8 cellular contexts compared by ENCODE assay signal in the genomic region with DNA sequence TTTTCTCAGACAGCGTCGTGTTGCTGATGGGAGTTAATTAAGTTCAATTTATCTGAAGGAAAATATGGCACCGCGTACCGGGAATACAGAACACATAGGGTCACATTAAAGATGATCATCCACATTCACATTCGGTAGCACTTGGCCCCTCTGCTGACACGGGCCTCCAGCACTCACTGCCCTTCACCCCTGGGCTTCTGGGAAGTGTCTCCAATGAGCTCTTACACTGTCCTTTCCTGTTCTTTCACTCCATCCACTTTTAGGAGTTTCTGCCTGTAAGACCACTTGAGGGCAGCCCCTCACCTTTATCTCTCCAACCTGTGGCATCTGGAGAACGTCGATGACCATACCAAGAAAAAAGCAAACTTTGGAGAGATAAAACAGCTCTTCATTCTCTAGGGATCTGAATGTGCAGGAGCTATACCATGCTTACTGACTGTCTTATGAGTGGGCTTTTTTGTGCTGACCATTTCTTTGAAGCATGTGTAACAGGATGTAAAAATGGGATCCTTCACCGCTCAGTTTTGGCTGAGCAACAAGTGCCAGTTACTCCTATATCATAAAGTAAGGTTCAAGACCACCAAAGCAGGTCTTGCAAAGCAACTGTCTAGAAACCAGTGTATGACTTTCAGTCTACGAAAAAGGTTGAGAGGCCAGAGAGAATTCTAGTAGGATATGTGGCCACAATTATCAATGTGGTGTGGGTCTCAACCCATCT. TPM values are rescaled to one million over a fixed set of nuclear protein-coding genes. Genes with fewer than 3 reads are reported as not detected.
DNase-seq lines count a peak whose midpoint lies in the region; ATAC-seq, FAIRE-seq and TF ChIP-seq lines count a peak whose summit lies in the region.

No MANE protein-coding gene starts in this region.

- H3K36me3 ChIP-seq in BJ (ENCODE audit: control insufficient read depth, insufficient read depth, low read length) (no peaks in the 10 kb centered on the region), keratinocyte (ENCODE audit: control insufficient read depth in 2 of 2, extremely low read depth in 1 of 2, insufficient read depth in 2 of 2, low read length in 2 of 2) (no peaks in the 10 kb centered on the region), stomach smooth muscle (ENCODE audit: control insufficient read depth in 2 of 2, insufficient read depth in 2 of 2, low read length in 2 of 2) (no peaks in the 10 kb centered on the region)

- intact Hi-C loops in activated T-helper 2 cell treated with anti-CD3 and anti-CD28 coated beads, Interferon-gamma antibody, Interleukin-2, Interleukin-4, amounts not matched to agents 10 μg/mL and 5 μg/mL and 100 μg/mL, durations not matched to agents 14 hours and 24 hours and 36 hours (cut with micrococcal nuclease): loop anchor here (1.0 to 10.0 kb wide), 6 partner anchors 92 to 937 kb away; partner anchors contain the start of genes GTF2H1, HPS5, RPS13 and SAAL1

- CTCF ChIA-PET in BJ (lab: Yijun Ruan, JAX): interaction anchor here (0.6 to 2.7 kb wide), 4 partner anchors 29 to 909 kb away, joined by 3 to 8 read pairs (median 3); no protein-coding TSS in a partner anchor

- no peak overlapping the region; the same call in 1 of the 2 replicates for H3K27ac Mint-ChIP-seq in HFFc6
- H3K27ac Mint-ChIP-seq in activated T-helper 2 cell treated with anti-CD3 and anti-CD28 coated beads, Interferon-gamma antibody, Interleukin-2, Interleukin-4, amounts not matched to agents 10 μg/mL and 5 μg/mL and 100 μg/mL, durations not matched to agents 14 hours and 24 hours and 36 hours: peak overlapping the region; percentile 91

- H3K4me1 Mint-ChIP-seq in HFFc6 (ENCODE audit: low read depth): peaks cover 21% of the 10 kb centered on the region
- H3K4me1 Mint-ChIP-seq in activated T-helper 2 cell treated with anti-CD3 and anti-CD28 coated beads, Interferon-gamma antibody, Interleukin-2, Interleukin-4, amounts not matched to agents 10 μg/mL and 5 μg/mL and 100 μg/mL, durations not matched to agents 14 hours and 24 hours and 36 hours (ENCODE audit: low read depth): peaks cover 33% of the 10 kb centered on the region

- ATAC-seq in activated CD4-positive, CD25-positive, alpha-beta regulatory T cell treated with anti-CD3 and anti-CD28 coated beads, Interleukin-2, amount 50 U/mL, for 24 hours: no peak

- H3K9ac ChIP-seq in keratinocyte (ENCODE audit: control insufficient read depth, extremely low read depth, insufficient read depth, low read length) (peak overlapping the region; percentile 77), stomach smooth muscle (ENCODE audit: low read length in 2 of 2) (peak overlapping the region; percentile 84)

- H3K4me3 ChIP-seq in BJ (ENCODE audit: low read depth, low read length) (peak overlapping the region; percentile 86), keratinocyte (ENCODE audit: control insufficient read depth in 2 of 3, extremely low read depth in 1 of 3, insufficient read depth in 2 of 3, low read depth in 1 of 3, low read length in 3 of 3) (peak overlapping the region; percentile 83 to 91 (median 87)), stomach smooth muscle (ENCODE audit: low read length in 2 of 2) (peak overlapping the region; percentile 89 to 96)

- H3K9me1 ChIP-seq in keratinocyte (ENCODE audit: control insufficient read depth, extremely low read depth, insufficient read depth, low read length): no peaks in the 10 kb centered on the region

- no peaks in the 10 kb centered on the region for H3K36me3 Mint-ChIP-seq in HFFc6 (ENCODE audit: low read depth)
- peaks cover 3% of the 10 kb centered on the region for H3K36me3 Mint-ChIP-seq in activated T-helper 2 cell treated with anti-CD3 and anti-CD28 coated beads, Interferon-gamma antibody, Interleukin-2, Interleukin-4, amounts not matched to agents 10 μg/mL and 5 μg/mL and 100 μg/mL, durations not matched to agents 14 hours and 24 hours and 36 hours (ENCODE audit: low read depth)

- H3K9me3 Mint-ChIP-seq in HFFc6: no peaks in the 10 kb centered on the region
- no peaks in the 10 kb centered on the region for H3K9me3 Mint-ChIP-seq in activated T-helper 2 cell treated with anti-CD3 and anti-CD28 coated beads, Interferon-gamma antibody, Interleukin-2, Interleukin-4, amounts not matched to agents 10 μg/mL and 5 μg/mL and 100 μg/mL, durations not matched to agents 14 hours and 24 hours and 36 hours

- H2AFZ ChIP-seq in keratinocyte (ENCODE audit: control insufficient read depth, low read length): peak overlapping the region; percentile 96

- H3K4me2 ChIP-seq in keratinocyte (ENCODE audit: control insufficient read depth, extremely low read depth, insufficient read depth, low read depth, low read length): peak overlapping the region; percentile 92

- H3K27me3 Mint-ChIP-seq in HFFc6 (ENCODE audit: insufficient read depth): peaks cover 4% of the 10 kb centered on the region
- no peaks in the 10 kb centered on the region for H3K27me3 Mint-ChIP-seq in activated T-helper 2 cell treated with anti-CD3 and anti-CD28 coated beads, Interferon-gamma antibody, Interleukin-2, Interleukin-4, amounts not matched to agents 10 μg/mL and 5 μg/mL and 100 μg/mL, durations not matched to agents 14 hours and 24 hours and 36 hours (ENCODE audit: low read depth)

- POLR2A ChIA-PET in BJ (lab: Charles Lee): no interaction called here

- peak overlapping the region; percentile 97 for H3K4me3 Mint-ChIP-seq in HFFc6
- peak overlapping the region; percentile 99 for H3K4me3 Mint-ChIP-seq in activated T-helper 2 cell treated with anti-CD3 and anti-CD28 coated beads, Interferon-gamma antibody, Interleukin-2, Interleukin-4, amounts not matched to agents 10 μg/mL and 5 μg/mL and 100 μg/mL, durations not matched to agents 14 hours and 24 hours and 36 hours (ENCODE audit: low read depth)

- H3K27ac ChIP-seq in keratinocyte (ENCODE audit: control insufficient read depth, insufficient read depth, low read length): no peak overlapping the region
- no peak overlapping the region for H3K27ac ChIP-seq in stomach smooth muscle (ENCODE audit: low read length)

- FAIRE-seq in keratinocyte (lab: Jason Lieb, UNC): no peak

- H4K20me1 ChIP-seq in keratinocyte (ENCODE audit: control insufficient read depth, extremely low read depth, insufficient read depth, low read length): no peaks in the 10 kb centered on the region

- dilution Hi-C loops in keratinocyte (cut with MboI; ENCODE audit: extremely low pct_ligation_motif_present, low sequenced_read_pairs): no loop called here

- H3K27me3 ChIP-seq in BJ (ENCODE audit: control insufficient read depth, insufficient read depth, low read length) (no peaks in the 10 kb centered on the region), keratinocyte (ENCODE audit: control insufficient read depth, extremely low read depth, insufficient read depth, low read length) (peaks cover 3% of the 10 kb centered on the region), stomach smooth muscle (ENCODE audit: control insufficient read depth in 1 of 2, insufficient read depth in 2 of 2, low read length in 2 of 2) (no peaks in the 10 kb centered on the region)

- H3K4me1 ChIP-seq in keratinocyte (ENCODE audit: control insufficient read depth, extremely low read depth, insufficient read depth, low read length) (peaks cover 10% of the 10 kb centered on the region), stomach smooth muscle (ENCODE audit: control insufficient read depth, insufficient read depth, low read length) (peaks cover 14% of the 10 kb centered on the region)

- DNase-seq in BJ (ENCODE audit: low read depth): no peak
- no peak for DNase-seq in HFFc6
- no peak for DNase-seq in activated T-helper 2 cell treated with anti-CD3 and anti-CD28 coated beads, Interferon-gamma antibody, Interleukin-2, Interleukin-4, amounts not matched to agents 10 μg/mL and 5 μg/mL and 100 μg/mL, durations not matched to agents 14 hours and 24 hours and 36 hours (ENCODE audit: low spot score)
- no peak for DNase-seq in keratinocyte (ENCODE audit: low read depth, low spot score)
- no peak for DNase-seq in SIG-M5 (lab: John Stamatoyannopoulos, UW)
- DNase-seq in GM20000 (ENCODE audit: low spot score): no peak

- H3K79me2 ChIP-seq in keratinocyte (ENCODE audit: control insufficient read depth, insufficient read depth, low read length): peaks cover 11% of the 10 kb centered on the region

- no peak for TF ChIP-seq CTCF in BJ (IDR thresholded peaks at IDR 0.05; ENCODE audit: insufficient read depth, low read depth, low read length)
- no peak for TF ChIP-seq CTCF in HFFc6 (IDR thresholded peaks at IDR 0.05)
- no peak for TF ChIP-seq CTCF in keratinocyte (optimal IDR thresholded peaks at IDR 0.05 in 1 of 3, IDR thresholded peaks at IDR 0.05 in 1 of 3, conservative IDR thresholded peaks at IDR 0.05 in 1 of 3; ENCODE audit: extremely low read depth in 1 of 3, insufficient read depth in 2 of 3, low read length in 3 of 3)
- no peak for TF ChIP-seq CTCF in GM20000 (IDR thresholded peaks at IDR 0.05; ENCODE audit: extremely low read depth, missing control alignments)

- H3K9me3 ChIP-seq in keratinocyte (ENCODE audit: control insufficient read depth, low read depth, low read length): no peaks in the 10 kb centered on the region
- no peaks in the 10 kb centered on the region for H3K9me3 ChIP-seq in stomach smooth muscle (ENCODE audit: control insufficient read depth in 2 of 2, low read length in 2 of 2)

RNA-seq across cellular contexts. Expression of gene SERGEF, which starts 1.1 kb away (rescaled TPM):
- 17.2 and 17.4 TPM in 2 replicates for polyA plus RNA-seq in BJ (2011; rRNA removed)
- polyA minus RNA-seq in BJ (2011; rRNA and poly(A)+ RNA removed): 13.4 and 16.0 TPM in 2 replicates
- 10 to 100 TPM; 13.5 to 19.3 (median 17.7) TPM for total RNA-seq in HFFc6 (2021; fragmentation: NEBNext Ultra II Directional; extraction: Animal tissue kit (Norgen Biotek cat#: 25700))
- total RNA-seq in activated T-helper 2 cell treated with anti-CD3 and anti-CD28 coated beads, Interferon-gamma antibody, Interleukin-2, Interleukin-4, amounts not matched to agents 10 μg/mL and 5 μg/mL and 100 μg/mL, durations not matched to agents 14 hours and 24 hours and 36 hours: 39.5 and 43.9 TPM in 2 replicates
- polyA plus RNA-seq in keratinocyte: 11.8 to 20.6 TPM (median 15.6 TPM) in 3 replicates
- 21.0 TPM for polyA plus RNA-seq in keratinocyte (2011; ENCODE audit: low read depth)
- 16.8 and 19.6 TPM in 2 replicates for polyA plus RNA-seq in keratinocyte (2011; cell fraction: cytosol; rRNA removed)
- 10.1 and 14.0 TPM in 2 replicates for polyA plus RNA-seq in keratinocyte (2011; cell fraction: nucleus; rRNA removed)
- polyA plus RNA-seq in keratinocyte (2012; ENCODE audit: low replicate concordance): 20.6 and 23.0 TPM in 2 replicates
- 12.9 to 24.8 TPM (median 18.8 TPM) in 3 replicates for polyA minus RNA-seq in keratinocyte
- polyA minus RNA-seq in keratinocyte (2011; cell fraction: cytosol; rRNA and poly(A)+ RNA removed): 19.4 TPM
- polyA minus RNA-seq in keratinocyte (2011; cell fraction: nucleus; rRNA and poly(A)+ RNA removed): 4.4 and 13.4 TPM in 2 replicates

RNA-seq across cellular contexts. Expression of gene TPH1, which starts 32.1 kb away (rescaled TPM):
- 0.04 and 0.06 TPM in 2 replicates for polyA plus RNA-seq in BJ (2011; rRNA removed)
- not detected in 2 replicates for polyA minus RNA-seq in BJ (2011; rRNA and poly(A)+ RNA removed)
- total RNA-seq in HFFc6 (2021; fragmentation: NEBNext Ultra II Directional; extraction: Animal tissue kit (Norgen Biotek cat#: 25700)): under 1 TPM in 1 of 6 experiments, not detected in 5; 0.03 TPM
- total RNA-seq in activated T-helper 2 cell treated with anti-CD3 and anti-CD28 coated beads, Interferon-gamma antibody, Interleukin-2, Interleukin-4, amounts not matched to agents 10 μg/mL and 5 μg/mL and 100 μg/mL, durations not matched to agents 14 hours and 24 hours and 36 hours: 0.34 and 0.60 TPM in 2 replicates
- 0.09 to 0.23 TPM (median 0.22 TPM) in 3 replicates for polyA plus RNA-seq in keratinocyte
- 0.70 TPM for polyA plus RNA-seq in keratinocyte (2011; ENCODE audit: low read depth)
- 0.04 and 0.06 TPM in 2 replicates for polyA plus RNA-seq in keratinocyte (2011; cell fraction: cytosol; rRNA removed)
- 1.3 TPM in 2 replicates for polyA plus RNA-seq in keratinocyte (2011; cell fraction: nucleus; rRNA removed)
- polyA plus RNA-seq in keratinocyte (2012; ENCODE audit: low replicate concordance): 0.05 and 0.08 TPM in 2 replicates
- polyA minus RNA-seq in keratinocyte: 0.10 to 0.16 TPM in 2 of 3 replicates, not detected in the other
- not detected for polyA minus RNA-seq in keratinocyte (2011; cell fraction: cytosol; rRNA and poly(A)+ RNA removed)
- polyA minus RNA-seq in keratinocyte (2011; cell fraction: nucleus; rRNA and poly(A)+ RNA removed): 0.32 and 0.54 TPM in 2 replicates
